In the genomic region with DNA sequence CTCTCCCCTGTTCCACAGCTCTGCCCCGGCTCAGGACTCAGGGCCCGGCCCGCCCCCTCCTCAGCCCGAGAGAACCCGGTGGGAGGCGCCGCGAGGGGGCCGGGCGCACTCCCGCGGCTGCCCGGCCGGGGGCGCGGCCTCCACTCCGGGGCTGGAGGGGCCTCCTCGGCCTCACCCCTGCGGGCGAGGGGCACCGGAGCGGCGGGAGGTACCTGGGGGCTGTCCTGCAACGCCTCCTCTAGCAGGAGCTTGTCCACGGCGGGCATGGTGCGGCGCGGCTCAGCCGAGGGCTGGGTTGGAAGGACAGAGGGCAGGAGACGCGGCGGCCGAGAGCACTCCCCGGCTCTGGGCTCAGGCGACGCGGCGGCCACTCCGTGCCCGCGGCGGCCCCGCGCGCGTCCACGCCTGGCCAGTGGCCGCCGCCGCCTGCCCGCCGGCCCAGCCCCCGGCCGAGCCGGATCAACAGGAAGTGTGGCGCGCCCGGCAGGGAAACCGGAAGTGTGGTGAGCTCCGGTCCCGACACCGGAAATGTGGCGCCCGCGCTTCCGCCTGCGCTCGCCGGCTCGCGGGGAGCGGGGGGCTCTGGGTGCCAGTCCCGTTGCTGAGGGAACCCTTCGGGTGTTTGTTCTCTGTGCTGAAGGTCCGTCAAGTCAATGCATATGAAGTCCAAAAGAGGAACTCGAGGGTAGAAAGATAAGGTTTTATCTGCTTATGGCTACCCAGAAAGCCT, we compare ENCODE assay signal across 1 cellular context.
TF ChIP-seq lines count a peak whose summit lies in the region.

A gene with protein sequence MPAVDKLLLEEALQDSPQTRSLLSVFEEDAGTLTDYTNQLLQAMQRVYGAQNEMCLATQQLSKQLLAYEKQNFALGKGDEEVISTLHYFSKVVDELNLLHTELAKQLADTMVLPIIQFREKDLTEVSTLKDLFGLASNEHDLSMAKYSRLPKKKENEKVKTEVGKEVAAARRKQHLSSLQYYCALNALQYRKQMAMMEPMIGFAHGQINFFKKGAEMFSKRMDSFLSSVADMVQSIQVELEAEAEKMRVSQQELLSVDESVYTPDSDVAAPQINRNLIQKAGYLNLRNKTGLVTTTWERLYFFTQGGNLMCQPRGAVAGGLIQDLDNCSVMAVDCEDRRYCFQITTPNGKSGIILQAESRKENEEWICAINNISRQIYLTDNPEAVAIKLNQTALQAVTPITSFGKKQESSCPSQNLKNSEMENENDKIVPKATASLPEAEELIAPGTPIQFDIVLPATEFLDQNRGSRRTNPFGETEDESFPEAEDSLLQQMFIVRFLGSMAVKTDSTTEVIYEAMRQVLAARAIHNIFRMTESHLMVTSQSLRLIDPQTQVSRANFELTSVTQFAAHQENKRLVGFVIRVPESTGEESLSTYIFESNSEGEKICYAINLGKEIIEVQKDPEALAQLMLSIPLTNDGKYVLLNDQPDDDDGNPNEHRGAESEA (minus strand): TSS at position 428 of the 730 bp plus-strand sequence. CDS start 162 bp downstream, at position 266.

TF ChIP-seq in K562, 482 proteins besides CTCF, POLR2A, EP300 and RAD21 (continued from another document and continues in another):
- no peak for TF ChIP-seq NR1H2 (CRISPR knock-in tag; IDR thresholded peaks at IDR 0.05)
- peak in 1 of 3 experiments; percentile 44 for TF ChIP-seq YY1 (IDR thresholded peaks at IDR 0.05; ENCODE audit: borderline replicate concordance in 1 of 3, control insufficient read depth in 1 of 3, extremely low read depth in 1 of 3, insufficient read depth in 3 of 3, insufficient read length in 1 of 3, insufficient replicate concordance in 2 of 3, low read depth in 1 of 3, low read length in 2 of 3)
- TF ChIP-seq, protein P1, sequence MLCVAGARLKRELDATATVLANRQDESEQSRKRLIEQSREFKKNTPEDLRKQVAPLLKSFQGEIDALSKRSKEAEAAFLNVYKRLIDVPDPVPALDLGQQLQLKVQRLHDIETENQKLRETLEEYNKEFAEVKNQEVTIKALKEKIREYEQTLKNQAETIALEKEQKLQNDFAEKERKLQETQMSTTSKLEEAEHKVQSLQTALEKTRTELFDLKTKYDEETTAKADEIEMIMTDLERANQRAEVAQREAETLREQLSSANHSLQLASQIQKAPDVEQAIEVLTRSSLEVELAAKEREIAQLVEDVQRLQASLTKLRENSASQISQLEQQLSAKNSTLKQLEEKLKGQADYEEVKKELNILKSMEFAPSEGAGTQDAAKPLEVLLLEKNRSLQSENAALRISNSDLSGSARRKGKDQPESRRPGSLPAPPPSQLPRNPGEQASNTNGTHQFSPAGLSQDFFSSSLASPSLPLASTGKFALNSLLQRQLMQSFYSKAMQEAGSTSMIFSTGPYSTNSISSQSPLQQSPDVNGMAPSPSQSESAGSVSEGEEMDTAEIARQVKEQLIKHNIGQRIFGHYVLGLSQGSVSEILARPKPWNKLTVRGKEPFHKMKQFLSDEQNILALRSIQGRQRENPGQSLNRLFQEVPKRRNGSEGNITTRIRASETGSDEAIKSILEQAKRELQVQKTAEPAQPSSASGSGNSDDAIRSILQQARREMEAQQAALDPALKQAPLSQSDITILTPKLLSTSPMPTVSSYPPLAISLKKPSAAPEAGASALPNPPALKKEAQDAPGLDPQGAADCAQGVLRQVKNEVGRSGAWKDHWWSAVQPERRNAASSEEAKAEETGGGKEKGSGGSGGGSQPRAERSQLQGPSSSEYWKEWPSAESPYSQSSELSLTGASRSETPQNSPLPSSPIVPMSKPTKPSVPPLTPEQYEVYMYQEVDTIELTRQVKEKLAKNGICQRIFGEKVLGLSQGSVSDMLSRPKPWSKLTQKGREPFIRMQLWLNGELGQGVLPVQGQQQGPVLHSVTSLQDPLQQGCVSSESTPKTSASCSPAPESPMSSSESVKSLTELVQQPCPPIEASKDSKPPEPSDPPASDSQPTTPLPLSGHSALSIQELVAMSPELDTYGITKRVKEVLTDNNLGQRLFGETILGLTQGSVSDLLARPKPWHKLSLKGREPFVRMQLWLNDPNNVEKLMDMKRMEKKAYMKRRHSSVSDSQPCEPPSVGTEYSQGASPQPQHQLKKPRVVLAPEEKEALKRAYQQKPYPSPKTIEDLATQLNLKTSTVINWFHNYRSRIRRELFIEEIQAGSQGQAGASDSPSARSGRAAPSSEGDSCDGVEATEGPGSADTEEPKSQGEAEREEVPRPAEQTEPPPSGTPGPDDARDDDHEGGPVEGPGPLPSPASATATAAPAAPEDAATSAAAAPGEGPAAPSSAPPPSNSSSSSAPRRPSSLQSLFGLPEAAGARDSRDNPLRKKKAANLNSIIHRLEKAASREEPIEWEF (CRISPR knock-in tag; IDR thresholded peaks at IDR 0.05): no peak
- TF ChIP-seq BRF1 (IDR thresholded peaks at IDR 0.05; ENCODE audit: borderline replicate concordance, extremely low read depth, insufficient read length): no peak
- peak; percentile 93 for TF ChIP-seq KDM5B (IDR thresholded peaks at IDR 0.05; ENCODE audit: insufficient replicate concordance, low read depth, low read length)
- TF ChIP-seq KDM1A (IDR thresholded peaks at IDR 0.05): no peak
- no peak for TF ChIP-seq MAFK (IDR thresholded peaks at IDR 0.05; ENCODE audit: low read length)
- TF ChIP-seq SREBF1 (IDR thresholded peaks at IDR 0.05; ENCODE audit: borderline replicate concordance, low read depth, low read length): no peak
- no peak for TF ChIP-seq BACH1 (tag; IDR thresholded peaks at IDR 0.05)
- TF ChIP-seq, protein P2, sequence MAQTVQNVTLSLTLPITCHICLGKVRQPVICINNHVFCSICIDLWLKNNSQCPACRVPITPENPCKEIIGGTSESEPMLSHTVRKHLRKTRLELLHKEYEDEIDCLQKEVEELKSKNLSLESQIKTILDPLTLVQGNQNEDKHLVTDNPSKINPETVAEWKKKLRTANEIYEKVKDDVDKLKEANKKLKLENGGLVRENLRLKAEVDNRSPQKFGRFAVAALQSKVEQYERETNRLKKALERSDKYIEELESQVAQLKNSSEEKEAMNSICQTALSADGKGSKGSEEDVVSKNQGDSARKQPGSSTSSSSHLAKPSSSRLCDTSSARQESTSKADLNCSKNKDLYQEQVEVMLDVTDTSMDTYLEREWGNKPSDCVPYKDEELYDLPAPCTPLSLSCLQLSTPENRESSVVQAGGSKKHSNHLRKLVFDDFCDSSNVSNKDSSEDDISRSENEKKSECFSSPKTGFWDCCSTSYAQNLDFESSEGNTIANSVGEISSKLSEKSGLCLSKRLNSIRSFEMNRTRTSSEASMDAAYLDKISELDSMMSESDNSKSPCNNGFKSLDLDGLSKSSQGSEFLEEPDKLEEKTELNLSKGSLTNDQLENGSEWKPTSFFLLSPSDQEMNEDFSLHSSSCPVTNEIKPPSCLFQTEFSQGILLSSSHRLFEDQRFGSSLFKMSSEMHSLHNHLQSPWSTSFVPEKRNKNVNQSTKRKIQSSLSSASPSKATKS (CRISPR knock-in tag; IDR thresholded peaks at IDR 0.05): no peak
- TF ChIP-seq SETDB1 (IDR thresholded peaks at IDR 0.05; ENCODE audit: low read length): no peak
- no peak for TF ChIP-seq ZNF224 (CRISPR knock-in tag; IDR thresholded peaks at IDR 0.05)
- 0 out of 2 replicates have a peak, but pooled peaks have one; percentile 41 for TF ChIP-seq MXI1 (IDR thresholded peaks at IDR 0.05; ENCODE audit: low read depth, low read length)
- peak; percentile 71 for TF ChIP-seq RB1 (IDR thresholded peaks at IDR 0.05; ENCODE audit: low read depth)
- TF ChIP-seq SPI1 (IDR thresholded peaks at IDR 0.05; ENCODE audit: borderline replicate concordance, low read depth, low read length): peak; percentile 78; the same call in 1 of the 2 replicates
- TF ChIP-seq LCOR (CRISPR knock-in tag; IDR thresholded peaks at IDR 0.05): no peak
- TF ChIP-seq U2AF1 (optimal IDR thresholded peaks at IDR 0.05; ENCODE audit: low read depth, low read length): no peak
- no peak for TF ChIP-seq ZNF12 (CRISPR knock-in tag; IDR thresholded peaks at IDR 0.05)
- no peak for TF ChIP-seq GTF2A2 (tag; IDR thresholded peaks at IDR 0.05)
- peak; percentile 78 for TF ChIP-seq SMAD4 (CRISPR knock-in tag; conservative IDR thresholded peaks at IDR 0.05)
- TF ChIP-seq POLR2H (tag; IDR thresholded peaks at IDR 0.05; ENCODE audit: low read depth): peak; percentile 60
- no peak for TF ChIP-seq ZNF785 (CRISPR knock-in tag; IDR thresholded peaks at IDR 0.05)
- TF ChIP-seq, protein P3, sequence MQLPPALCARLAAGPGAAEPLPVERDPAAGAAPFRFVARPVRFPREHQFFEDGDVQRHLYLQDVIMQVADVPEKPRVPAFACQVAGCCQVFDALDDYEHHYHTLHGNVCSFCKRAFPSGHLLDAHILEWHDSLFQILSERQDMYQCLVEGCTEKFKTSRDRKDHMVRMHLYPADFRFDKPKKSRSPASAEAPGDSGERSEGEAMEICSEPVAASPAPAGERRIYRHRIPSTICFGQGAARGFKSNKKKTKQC (CRISPR knock-in tag; IDR thresholded peaks at IDR 0.05): 0 out of 2 replicates have a peak, but pooled peaks have one; percentile 50
- TF ChIP-seq FOXK2 (conservative IDR thresholded peaks at IDR 0.05 in 1 of 2, IDR thresholded peaks at IDR 0.05 in 1 of 2; ENCODE audit: low read depth in 2 of 2): peak; percentile 57 to 59; a peak in 2 of 4 replicates
- TF ChIP-seq SAFB2 (IDR thresholded peaks at IDR 0.05; ENCODE audit: borderline replicate concordance, low read depth, low read length, severe bottlenecking): no peak
- no peak for TF ChIP-seq NFRKB (IDR thresholded peaks at IDR 0.05; ENCODE audit: low read depth)
- TF ChIP-seq ZNF274 (IDR thresholded peaks at IDR 0.05; ENCODE audit: borderline replicate concordance, low read depth, low read length): no peak
- TF ChIP-seq RNF2 (IDR thresholded peaks at IDR 0.05): no peak
- TF ChIP-seq WHSC1 (IDR thresholded peaks at IDR 0.05; ENCODE audit: low read length): no peak
- TF ChIP-seq CBX1 (IDR thresholded peaks at IDR 0.05; ENCODE audit: low read depth): no peak
- TF ChIP-seq MAFF (IDR thresholded peaks at IDR 0.05; ENCODE audit: low read length): no peak
- no peak for TF ChIP-seq NR2F6 (CRISPR knock-in tag; IDR thresholded peaks at IDR 0.05)
- TF ChIP-seq NFYB (IDR thresholded peaks at IDR 0.05; ENCODE audit: extremely low read depth, insufficient read length): no peak
- TF ChIP-seq, protein P4, sequence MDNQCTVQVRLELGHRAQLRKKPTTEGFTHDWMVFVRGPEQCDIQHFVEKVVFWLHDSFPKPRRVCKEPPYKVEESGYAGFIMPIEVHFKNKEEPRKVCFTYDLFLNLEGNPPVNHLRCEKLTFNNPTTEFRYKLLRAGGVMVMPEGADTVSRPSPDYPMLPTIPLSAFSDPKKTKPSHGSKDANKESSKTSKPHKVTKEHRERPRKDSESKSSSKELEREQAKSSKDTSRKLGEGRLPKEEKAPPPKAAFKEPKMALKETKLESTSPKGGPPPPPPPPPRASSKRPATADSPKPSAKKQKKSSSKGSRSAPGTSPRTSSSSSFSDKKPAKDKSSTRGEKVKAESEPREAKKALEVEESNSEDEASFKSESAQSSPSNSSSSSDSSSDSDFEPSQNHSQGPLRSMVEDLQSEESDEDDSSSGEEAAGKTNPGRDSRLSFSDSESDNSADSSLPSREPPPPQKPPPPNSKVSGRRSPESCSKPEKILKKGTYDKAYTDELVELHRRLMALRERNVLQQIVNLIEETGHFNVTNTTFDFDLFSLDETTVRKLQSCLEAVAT (IDR thresholded peaks at IDR 0.05): no peak
- no peak for TF ChIP-seq ETV6 (IDR thresholded peaks at IDR 0.05; ENCODE audit: borderline replicate concordance in 1 of 2, low read depth in 2 of 2, low read length in 1 of 2)
- no peak for TF ChIP-seq ETV6 (CRISPR knock-in tag; IDR thresholded peaks at IDR 0.05; ENCODE audit: borderline replicate concordance)
- TF ChIP-seq SNIP1 (IDR thresholded peaks at IDR 0.05; ENCODE audit: low read depth): no peak
- TF ChIP-seq NEUROD1 (IDR thresholded peaks at IDR 0.05; ENCODE audit: borderline replicate concordance, low read depth, low read length, partially characterized antibody): no peak
- TF ChIP-seq, protein P5, sequence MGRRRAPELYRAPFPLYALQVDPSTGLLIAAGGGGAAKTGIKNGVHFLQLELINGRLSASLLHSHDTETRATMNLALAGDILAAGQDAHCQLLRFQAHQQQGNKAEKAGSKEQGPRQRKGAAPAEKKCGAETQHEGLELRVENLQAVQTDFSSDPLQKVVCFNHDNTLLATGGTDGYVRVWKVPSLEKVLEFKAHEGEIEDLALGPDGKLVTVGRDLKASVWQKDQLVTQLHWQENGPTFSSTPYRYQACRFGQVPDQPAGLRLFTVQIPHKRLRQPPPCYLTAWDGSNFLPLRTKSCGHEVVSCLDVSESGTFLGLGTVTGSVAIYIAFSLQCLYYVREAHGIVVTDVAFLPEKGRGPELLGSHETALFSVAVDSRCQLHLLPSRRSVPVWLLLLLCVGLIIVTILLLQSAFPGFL (CRISPR knock-in tag; IDR thresholded peaks at IDR 0.05): no peak
- no peak for TF ChIP-seq HNRNPH1 (optimal IDR thresholded peaks at IDR 0.05; ENCODE audit: low read depth, low read length)
- TF ChIP-seq U2AF2 (optimal IDR thresholded peaks at IDR 0.05; ENCODE audit: low read depth, low read length): no peak
- peak; percentile 69 for TF ChIP-seq RFX1 (IDR thresholded peaks at IDR 0.05)
- no peak for TF ChIP-seq PYGO2 (tag; IDR thresholded peaks at IDR 0.05)
- TF ChIP-seq, protein P6, sequence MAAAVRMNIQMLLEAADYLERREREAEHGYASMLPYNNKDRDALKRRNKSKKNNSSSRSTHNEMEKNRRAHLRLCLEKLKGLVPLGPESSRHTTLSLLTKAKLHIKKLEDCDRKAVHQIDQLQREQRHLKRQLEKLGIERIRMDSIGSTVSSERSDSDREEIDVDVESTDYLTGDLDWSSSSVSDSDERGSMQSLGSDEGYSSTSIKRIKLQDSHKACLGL (CRISPR knock-in tag; IDR thresholded peaks at IDR 0.05; ENCODE audit: borderline replicate concordance, poor library complexity, severe bottlenecking): no peak
- TF ChIP-seq SRSF7 (optimal IDR thresholded peaks at IDR 0.05; ENCODE audit: low read depth, low read length): no peak
- no peak for TF ChIP-seq NFE2 (IDR thresholded peaks at IDR 0.05; ENCODE audit: low read depth)
- no peak for TF ChIP-seq EWSR1 (IDR thresholded peaks at IDR 0.05; ENCODE audit: borderline replicate concordance, low read depth, partially characterized antibody)
- TF ChIP-seq, protein P7, sequence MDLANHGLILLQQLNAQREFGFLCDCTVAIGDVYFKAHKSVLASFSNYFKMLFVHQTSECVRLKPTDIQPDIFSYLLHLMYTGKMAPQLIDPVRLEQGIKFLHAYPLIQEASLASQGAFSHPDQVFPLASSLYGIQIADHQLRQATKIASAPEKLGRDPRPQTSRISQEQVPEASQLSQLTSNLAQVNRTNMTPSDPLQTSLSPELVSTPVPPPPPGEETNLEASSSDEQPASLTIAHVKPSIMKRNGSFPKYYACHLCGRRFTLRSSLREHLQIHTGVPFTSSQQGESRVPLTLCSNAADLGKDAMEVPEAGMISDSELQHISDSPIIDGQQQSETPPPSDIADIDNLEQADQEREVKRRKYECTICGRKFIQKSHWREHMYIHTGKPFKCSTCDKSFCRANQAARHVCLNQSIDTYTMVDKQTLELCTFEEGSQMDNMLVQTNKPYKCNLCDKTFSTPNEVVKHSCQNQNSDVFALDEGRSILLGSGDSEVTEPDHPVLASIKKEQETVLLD (IDR thresholded peaks at IDR 0.05): no peak
- TF ChIP-seq FOXK1 (CRISPR knock-in tag; IDR thresholded peaks at IDR 0.05; ENCODE audit: borderline replicate concordance): no peak
